15 cellular contexts compared by ENCODE assay signal in genomic region chr1:206524739-206525364, GRCh38. TPM values are rescaled to one million over a fixed set of nuclear protein-coding genes. Genes with fewer than 3 reads are reported as not detected.
DNase-seq lines count a peak whose midpoint lies in the region; ATAC-seq, FAIRE-seq and TF ChIP-seq lines count a peak whose summit lies in the region.
"Had no signal": no experiment of that assay in that cellular context is flagged by ENCODE, and none has a peak within 500 bp of the region (broad histone marks: within the 10 kb centered on the region; RNA-seq: fewer than 3 reads in every experiment).

No MANE protein-coding gene starts in this region.

- no peak overlapping the region for H3K27ac Mint-ChIP-seq in activated B cell treated with CpG ODN at 0.5 μM for 24 hours
- H3K27ac Mint-ChIP-seq: activated T-helper 2 cell treated with anti-CD3 and anti-CD28 coated beads, Interferon-gamma antibody, Interleukin-2, Interleukin-4, amounts not matched to agents 10 μg/mL and 5 μg/mL and 100 μg/mL, durations not matched to agents 14 hours and 24 hours and 36 hours had no signal

- no peaks in the 10 kb centered on the region for H3K4me1 Mint-ChIP-seq in activated B cell treated with CpG ODN at 0.5 μM for 24 hours

- POLR2A ChIA-PET in activated B cell treated with CpG ODN at 0.5 μM for 24 hours (lab: Charles Lee): no interaction called here

- no peaks in the 10 kb centered on the region for H3K27me3 Mint-ChIP-seq in activated B cell treated with CpG ODN at 0.5 μM for 24 hours

- H3K9me3 Mint-ChIP-seq in activated B cell treated with CpG ODN at 0.5 μM for 24 hours: no peaks in the 10 kb centered on the region
- H3K9me3 Mint-ChIP-seq: activated T-helper 2 cell treated with anti-CD3 and anti-CD28 coated beads, Interferon-gamma antibody, Interleukin-2, Interleukin-4, amounts not matched to agents 10 μg/mL and 5 μg/mL and 100 μg/mL, durations not matched to agents 14 hours and 24 hours and 36 hours; neural crest cell had no signal

- H3K9me3 ChIP-seq in esophagus squamous epithelium: no peaks in the 10 kb centered on the region
- no peaks in the 10 kb centered on the region for H3K9me3 ChIP-seq in stomach
- H3K9me3 ChIP-seq: ascending aorta had no signal

- CTCF ChIA-PET in activated B cell treated with CpG ODN at 0.5 μM for 24 hours (lab: Charles Lee): no interaction called here

- peak; percentile 67 for FAIRE-seq in urothelium cell line (lab: Jason Lieb, UNC)

- ATAC-seq in Right ventricle myocardium inferior: peak; percentile 28
- no peak for ATAC-seq in left ventricle myocardium superior
- peak; percentile 14 for ATAC-seq in activated B cell treated with CpG ODN at 0.5 μM for 24 hours (ENCODE audit: low read depth)
- ATAC-seq in GM18517 (IDR thresholded peaks at IDR 0.05; ENCODE audit: unreplicated experiment): no peak
- ATAC-seq: SK-N-SH treated with all-trans-retinoic acid at 6 μM for 48 hours had no signal

- H3K4me3 ChIP-seq in esophagus squamous epithelium (no peak overlapping the region), stomach (no peak overlapping the region)
- H3K4me3 ChIP-seq: ascending aorta had no signal

- DNase-seq in Right ventricle myocardium inferior (ENCODE audit: missing footprints): no peak
- no peak for DNase-seq in left ventricle myocardium superior
- no peak for DNase-seq in activated B cell treated with CpG ODN at 0.5 μM for 24 hours
- no peak for DNase-seq in esophagus squamous epithelium (lab: John Stamatoyannopoulos, UW)
- DNase-seq in urothelium cell line (ENCODE audit: low spot score): no peak
- DNase-seq in nucleus accumbens (lab: John Stamatoyannopoulos, UW): no peak
- DNase-seq in stomach: no peak
- DNase-seq: NCI-H187, NCI-H510A, retina had no signal

- peaks cover 0 to 16% (median 0%) of the 10 kb centered on the region in 3 donors for H3K36me3 ChIP-seq in esophagus squamous epithelium
- H3K36me3 ChIP-seq in stomach: no peaks in the 10 kb centered on the region
- H3K36me3 ChIP-seq: ascending aorta had no signal

- H3K36me3 Mint-ChIP-seq in activated B cell treated with CpG ODN at 0.5 μM for 24 hours (ENCODE audit: low read depth): no peaks in the 10 kb centered on the region

- TF ChIP-seq CTCF in activated B cell treated with CpG ODN at 0.5 μM for 24 hours (IDR thresholded peaks at IDR 0.05) (no peak), esophagus squamous epithelium (IDR thresholded peaks at IDR 0.05) (peak in 1 of 6 experiments; percentile 34), stomach (IDR thresholded peaks at IDR 0.05) (no peak)

- TF ChIP-seq POLR2A in esophagus squamous epithelium (IDR thresholded peaks at IDR 0.05): no peak
- TF ChIP-seq POLR2A in stomach (IDR thresholded peaks at IDR 0.05): no peak

- H3K27me3 ChIP-seq in esophagus squamous epithelium (no peaks in the 10 kb centered on the region), stomach (no peaks in the 10 kb centered on the region)
- H3K27me3 ChIP-seq: ascending aorta had no signal

- H3K4me1 ChIP-seq in esophagus squamous epithelium: peaks cover 13 to 54% (median 17%) of the 10 kb centered on the region in 3 donors
- H3K4me1 ChIP-seq in stomach: peaks cover 13 to 41% (median 26%) of the 10 kb centered on the region in 4 donors
- H3K4me1 ChIP-seq: ascending aorta had no signal

- no peak overlapping the region for H3K4me3 Mint-ChIP-seq in activated B cell treated with CpG ODN at 0.5 μM for 24 hours
- H3K4me3 Mint-ChIP-seq: neural crest cell had no signal

- WGBS in esophagus squamous epithelium, 2 donors: 40 to 44% methylated on average over 3 to 4 of the region's 5 CpGs
- WGBS in stomach, 5 donors: 52 to 76% (median 54%) methylated on average over 3 to 5 of the region's 5 CpGs

- intact Hi-C loops in Right ventricle myocardium inferior (cut with DNase I): no loop called here
- intact Hi-C loops in left ventricle myocardium superior (cut with micrococcal nuclease): no loop called here
- intact Hi-C loops in activated B cell treated with CpG ODN at 0.5 μM for 24 hours (cut with micrococcal nuclease): no loop called here
- intact Hi-C loops in esophagus squamous epithelium (cut with DNase I): no loop called here
- intact Hi-C loops in stomach (cut with DNase I; ENCODE audit: low total_unique reads): no loop called here

- H3K27ac ChIP-seq in esophagus squamous epithelium: peak overlapping the region; percentile 68 to 85 (median 76)
- H3K27ac ChIP-seq in stomach: peak overlapping the region in 2 of 5 donors; percentile 29 to 73
- H3K27ac ChIP-seq: ascending aorta had no signal

- TF ChIP-seq EP300 in stomach (IDR thresholded peaks at IDR 0.05): no peak

RNA-seq across cellular contexts. Expression of gene RASSF5, which starts 17.5 kb away (rescaled TPM):
- 5.3 TPM for total RNA-seq in Right ventricle myocardium inferior
- total RNA-seq in left ventricle myocardium superior: 4.2 TPM
- 114 and 116 TPM in 2 replicates for total RNA-seq in activated B cell treated with CpG ODN at 0.5 μM for 24 hours
- total RNA-seq in esophagus squamous epithelium: 10 to 100 TPM; 29.2 to 85.3 (median 35.1) TPM
- total RNA-seq in stomach: 10 to 100 TPM in 1 of 5 donors, 1 to 10 TPM in 4; 2.2 to 44.5 (median 5.8) TPM
- 10 to 100 TPM in 1 of 3 donors, 1 to 10 TPM in 2; 8.1 to 13.6 (median 9.2) TPM for polyA plus RNA-seq in stomach

RNA-seq across cellular contexts. Expression of gene IKBKE, which starts 54.6 kb away (rescaled TPM):
- 0.62 TPM for total RNA-seq in Right ventricle myocardium inferior
- 0.64 TPM for total RNA-seq in left ventricle myocardium superior
- 52.9 and 56.3 TPM in 2 replicates for total RNA-seq in activated B cell treated with CpG ODN at 0.5 μM for 24 hours
- 10 to 100 TPM; 12.6 to 23.7 (median 18.1) TPM for total RNA-seq in esophagus squamous epithelium
- 10 to 100 TPM in 3 of 5 donors, 1 to 10 TPM in 2; 4.9 to 49.6 (median 15.9) TPM for total RNA-seq in stomach
- polyA plus RNA-seq in stomach: 1 to 10 TPM; 5.8 to 8.0 (median 7.2) TPM

Comparison
In these comparisons a context has a peak if more than half of its experiments do, and no peak if none do; other contexts are left out.
1. ATAC-seq: peak in Right ventricle myocardium inferior (single experiment) and activated B cell treated with CpG ODN at 0.5 μM for 24 hours (single experiment); none in left ventricle myocardium superior (single experiment) and GM18517 (single experiment).